ENCODE assay signal across 1 cellular context in the genomic region with DNA sequence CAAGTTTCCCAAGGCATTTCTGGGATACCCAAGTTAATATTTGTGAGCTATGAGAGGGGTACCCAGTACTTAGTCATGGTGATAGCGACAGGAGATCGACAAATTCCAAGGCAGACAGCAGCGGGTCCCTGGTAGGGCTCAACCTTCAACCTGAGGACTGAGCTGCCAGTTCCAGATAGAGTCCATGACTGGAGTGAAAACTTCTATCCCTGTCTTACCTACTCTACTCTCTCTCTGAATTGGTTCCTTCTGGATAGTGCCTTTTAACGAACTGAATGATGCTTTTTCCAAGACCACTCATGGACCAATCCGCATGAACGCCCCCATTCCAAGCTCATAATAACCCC.
TF ChIP-seq lines count a peak whose summit lies in the region.

No MANE protein-coding gene starts in this region.

TF ChIP-seq in GM23338, 12 proteins besides CTCF, POLR2A, EP300 and RAD21 (continued from another document):
- TF ChIP-seq ZNF462 (CRISPR knock-in tag; IDR thresholded peaks at IDR 0.05) (no peak), POLR2AphosphoS5 (IDR thresholded peaks at IDR 0.05; ENCODE audit: low read depth) (no peak), ZNF114 (CRISPR knock-in tag; IDR thresholded peaks at IDR 0.05) (no peak), JUNB (IDR thresholded peaks at IDR 0.05; ENCODE audit: unreplicated experiment) (no peak), CREB1 (CRISPR knock-in tag; IDR thresholded peaks at IDR 0.05; ENCODE audit: low read depth) (no peak), NANOG (IDR thresholded peaks at IDR 0.05; ENCODE audit: borderline replicate concordance) (no peak), EZH2phosphoT487 (IDR thresholded peaks at IDR 0.05; ENCODE audit: unreplicated experiment) (no peak)
